Comparison of ENCODE assay signal across 21 cellular contexts in the genomic region with DNA sequence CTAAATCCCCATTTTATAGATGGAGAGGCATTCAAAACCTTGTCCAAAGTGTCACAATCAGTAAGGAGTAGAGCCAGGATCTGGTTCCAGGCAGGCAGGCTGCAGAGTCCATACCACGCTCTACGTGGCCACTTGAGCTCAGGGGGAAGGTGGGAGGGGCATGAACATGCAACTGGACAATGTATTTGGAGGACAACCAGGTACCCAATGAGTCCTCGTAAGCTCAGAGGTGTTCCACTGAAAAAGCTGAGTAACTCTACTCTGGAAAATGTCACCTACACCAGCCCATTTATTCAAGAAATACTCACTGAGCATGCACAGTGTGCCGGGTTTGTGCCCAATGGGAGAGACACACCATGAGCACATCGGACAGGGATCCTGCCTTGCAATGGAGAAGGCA. TPM values are rescaled to one million over a fixed set of nuclear protein-coding genes. Genes with fewer than 3 reads are reported as not detected.
DNase-seq lines count a peak whose midpoint lies in the region; TF ChIP-seq lines count a peak whose summit lies in the region.
"Had no signal": no experiment of that assay in that cellular context is flagged by ENCODE, and none has a peak within 500 bp of the region (broad histone marks: within the 10 kb centered on the region; RNA-seq: fewer than 3 reads in every experiment).

No MANE protein-coding gene starts in this region.

- H3K27ac Mint-ChIP-seq in type B pancreatic cell: no peak overlapping the region
- H3K27ac Mint-ChIP-seq: B cell; CD4-positive, alpha-beta T cell; CD8-positive, alpha-beta memory T cell; GM23338; HFFc6 had no signal

- TF ChIP-seq POLR2A in esophagus muscularis mucosa (IDR thresholded peaks at IDR 0.05; ENCODE audit: low read depth): no peak

- no peaks in the 10 kb centered on the region for H3K79me2 ChIP-seq in osteoblast (ENCODE audit: insufficient read depth, low read length)

- no peak overlapping the region for H3K27ac ChIP-seq in osteoblast (ENCODE audit: low read depth, low read length)
- no peak overlapping the region for H3K27ac ChIP-seq in esophagus muscularis mucosa (replicated peaks in 1 of 4)
- no peak overlapping the region for H3K27ac ChIP-seq in dorsolateral prefrontal cortex
- H3K27ac ChIP-seq: BLaER1, C4-2B had no signal

- H3K4me3 Mint-ChIP-seq in type B pancreatic cell: no peak overlapping the region
- H3K4me3 Mint-ChIP-seq: B cell; CD4-positive, alpha-beta T cell; CD8-positive, alpha-beta memory T cell; GM23338; HFFc6 had no signal

- no peak overlapping the region for H3K4me2 ChIP-seq in osteoblast (ENCODE audit: insufficient read depth, low read length)
- H3K4me2 ChIP-seq: BLaER1, GM23338 had no signal

- H3K36me3 ChIP-seq in osteoblast (ENCODE audit: insufficient read depth, low read length) (no peaks in the 10 kb centered on the region), esophagus muscularis mucosa (no peaks in the 10 kb centered on the region)
- H3K36me3 ChIP-seq: BLaER1, HAP-1 had no signal

- DNase-seq in H4 (ENCODE audit: low spot score): peak; percentile 2
- peak; percentile 27 for DNase-seq in osteoblast (ENCODE audit: insufficient read length, low spot score, missing footprints)
- peak; percentile 16 for DNase-seq in type B pancreatic cell (ENCODE audit: extremely low spot score, unreplicated experiment)
- no peak for DNase-seq in NOMO-1 treated with DMSO at 0.1 percent for 48 hours (lab: John Stamatoyannopoulos, UW; ENCODE audit: unreplicated experiment)
- no peak for DNase-seq in esophagus muscularis mucosa (ENCODE audit: extremely low spot score)
- no peak for DNase-seq in dorsolateral prefrontal cortex
- DNase-seq: CD4-positive, alpha-beta T cell; CD8-positive, alpha-beta memory T cell; DMS 273 treated with DMSO at 0.1 percent for 48 hours; DMS79; EL; GDM1; HFFc6 had no signal

- peaks cover 10% of the 10 kb centered on the region for H3K27me3 Mint-ChIP-seq in type B pancreatic cell

- H3K4me1 ChIP-seq in osteoblast (ENCODE audit: insufficient read depth, low read length): no peaks in the 10 kb centered on the region
- peaks cover 0 to 5% (median 0%) of the 10 kb centered on the region in 4 donors for H3K4me1 ChIP-seq in esophagus muscularis mucosa
- H3K4me1 ChIP-seq: HAP-1 had no signal

- no peak for TF ChIP-seq EP300 in esophagus muscularis mucosa (IDR thresholded peaks at IDR 0.05)

- H3K36me3 Mint-ChIP-seq in type B pancreatic cell: no peaks in the 10 kb centered on the region
- H3K36me3 Mint-ChIP-seq: CD8-positive, alpha-beta memory T cell had no signal

- no peaks in the 10 kb centered on the region for H3K9me3 Mint-ChIP-seq in type B pancreatic cell
- H3K9me3 Mint-ChIP-seq: CD4-positive, alpha-beta T cell; CD8-positive, alpha-beta memory T cell; GM23338; HFFc6 had no signal

- H4K20me1 ChIP-seq in osteoblast (ENCODE audit: insufficient read depth, low read length): no peaks in the 10 kb centered on the region
- H4K20me1 ChIP-seq: BLaER1 had no signal

- H2AFZ ChIP-seq in osteoblast (ENCODE audit: low read length): no peak overlapping the region
- H2AFZ ChIP-seq: GM23338 had no signal

- intact Hi-C loops in esophagus muscularis mucosa (cut with DNase I) (no loop called here), dorsolateral prefrontal cortex (cut with DNase I) (no loop called here)

- H3K4me1 Mint-ChIP-seq in type B pancreatic cell (ENCODE audit: unreplicated experiment): no peaks in the 10 kb centered on the region
- H3K4me1 Mint-ChIP-seq: B cell, GM23338 had no signal

- H3K27me3 ChIP-seq in osteoblast (ENCODE audit: insufficient read depth, low read length) (peaks cover 39% of the 10 kb centered on the region), esophagus muscularis mucosa (peaks cover 0 to 81% (median 14%) of the 10 kb centered on the region in 4 donors), dorsolateral prefrontal cortex (peaks cover 0 to 55% (median 0%) of the 10 kb centered on the region in 45 donors)
- H3K27me3 ChIP-seq: BLaER1 had no signal

- H3K9me3 ChIP-seq in osteoblast (ENCODE audit: low read depth, low read length): no peaks in the 10 kb centered on the region
- no peaks in the 10 kb centered on the region for H3K9me3 ChIP-seq in esophagus muscularis mucosa
- H3K9me3 ChIP-seq: BLaER1, HAP-1 had no signal

- 83% methylated on average over 5 of the region's 5 CpGs for WGBS in esophagus muscularis mucosa

- TF ChIP-seq CTCF in osteoblast (IDR thresholded peaks at IDR 0.05; ENCODE audit: extremely low read depth, low read depth, low read length): no peak
- no peak for TF ChIP-seq CTCF in type B pancreatic cell (conservative IDR thresholded peaks at IDR 0.05)
- no peak for TF ChIP-seq CTCF in esophagus muscularis mucosa (IDR thresholded peaks at IDR 0.05)
- no peak for TF ChIP-seq CTCF in dorsolateral prefrontal cortex (IDR thresholded peaks at IDR 0.05 in 54 of 56, conservative IDR thresholded peaks at IDR 0.05 in 2 of 56; ENCODE audit: low read depth in 1 of 56, partially characterized antibody in 56 of 56)

- H3K4me3 ChIP-seq in osteoblast (ENCODE audit: insufficient read depth, low read length) (no peak overlapping the region), esophagus muscularis mucosa (no peak overlapping the region), dorsolateral prefrontal cortex (no peak overlapping the region)
- H3K4me3 ChIP-seq: BLaER1, GM12878, GM23338, HAP-1 had no signal

RNA-seq across cellular contexts. Expression of a gene that starts 11.2 kb away (rescaled TPM):
- not detected in 2 replicates for total RNA-seq in H4 (2014; rRNA removed; shearing (Covaris generic))
- not detected in 2 replicates for total RNA-seq in osteoblast
- total RNA-seq in type B pancreatic cell (ENCODE audit: low replicate concordance): 0.69 and 0.92 TPM in 2 replicates
- not detected for total RNA-seq in esophagus muscularis mucosa
- not detected for total RNA-seq in dorsolateral prefrontal cortex
- total RNA-seq: A172; A673; B cell; CD4-positive, alpha-beta T cell; CD8-positive, alpha-beta memory T cell; GM12878; GM23338; HFFc6 had no signal

RNA-seq across cellular contexts. Expression of a gene that starts 22.6 kb away (rescaled TPM):
- total RNA-seq in H4 (2014; rRNA removed; shearing (Covaris generic)): not detected in 2 replicates
- total RNA-seq in osteoblast (not detected in 2 replicates), type B pancreatic cell (ENCODE audit: low replicate concordance) (2.9 and 7.4 TPM in 2 replicates), esophagus muscularis mucosa (not detected), dorsolateral prefrontal cortex (not detected)
- total RNA-seq: A172; A673; B cell; CD4-positive, alpha-beta T cell; CD8-positive, alpha-beta memory T cell; GM12878; GM23338; HFFc6 had no signal

Comparison
In these comparisons a context has a peak if more than half of its experiments do, and no peak if none do; other contexts are left out.
1. DNase-seq: peak in H4 (single experiment), osteoblast (single experiment) and type B pancreatic cell (single experiment); none in NOMO-1 treated with DMSO at 0.1 percent for 48 hours (single experiment), esophagus muscularis mucosa (single experiment) and dorsolateral prefrontal cortex (0 of 10).